ENCODE assay signal across 1 cellular context in the genomic region with DNA sequence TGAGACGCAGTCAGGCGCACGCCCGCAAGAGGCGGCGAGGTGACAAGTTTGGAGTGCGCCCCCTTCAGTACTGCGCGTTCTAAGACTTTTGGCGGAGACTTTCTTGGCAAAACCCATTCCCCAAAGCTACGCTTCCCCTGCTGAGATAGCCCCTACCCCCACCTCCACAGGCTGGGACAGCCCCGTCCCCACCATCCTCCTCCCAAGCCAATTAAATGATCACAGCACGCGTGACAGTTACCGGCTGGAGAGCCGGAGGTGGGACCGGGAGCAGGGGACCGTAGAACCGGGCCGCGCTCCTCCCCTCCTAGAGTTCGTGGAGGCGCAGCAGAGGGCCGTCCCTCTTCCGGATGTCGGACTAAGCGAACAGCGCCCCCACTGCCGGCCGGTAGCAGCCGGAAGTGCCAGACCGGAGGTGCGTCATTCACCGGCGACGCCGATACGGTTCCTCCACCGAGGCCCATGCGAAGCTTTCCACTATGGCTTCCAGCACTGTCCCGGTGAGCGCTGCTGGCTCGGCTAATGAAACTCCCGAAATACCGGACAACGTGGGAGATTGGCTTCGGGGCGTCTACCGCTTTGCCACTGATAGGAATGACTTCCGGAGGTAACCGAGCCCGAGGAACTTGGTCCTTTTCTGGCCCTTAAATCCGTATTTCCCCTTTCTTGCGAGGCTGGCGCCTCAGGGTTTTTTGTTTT.
TF ChIP-seq lines count a peak whose summit lies in the region.

A gene (plus strand): TSS at position 476 of the 699 bp plus-strand sequence. CDS start 4 bp downstream, at position 480.

TF ChIP-seq in K562, 482 proteins besides CTCF, POLR2A, EP300 and RAD21 (continued from another document and continues in another):
- TF ChIP-seq, protein P1, sequence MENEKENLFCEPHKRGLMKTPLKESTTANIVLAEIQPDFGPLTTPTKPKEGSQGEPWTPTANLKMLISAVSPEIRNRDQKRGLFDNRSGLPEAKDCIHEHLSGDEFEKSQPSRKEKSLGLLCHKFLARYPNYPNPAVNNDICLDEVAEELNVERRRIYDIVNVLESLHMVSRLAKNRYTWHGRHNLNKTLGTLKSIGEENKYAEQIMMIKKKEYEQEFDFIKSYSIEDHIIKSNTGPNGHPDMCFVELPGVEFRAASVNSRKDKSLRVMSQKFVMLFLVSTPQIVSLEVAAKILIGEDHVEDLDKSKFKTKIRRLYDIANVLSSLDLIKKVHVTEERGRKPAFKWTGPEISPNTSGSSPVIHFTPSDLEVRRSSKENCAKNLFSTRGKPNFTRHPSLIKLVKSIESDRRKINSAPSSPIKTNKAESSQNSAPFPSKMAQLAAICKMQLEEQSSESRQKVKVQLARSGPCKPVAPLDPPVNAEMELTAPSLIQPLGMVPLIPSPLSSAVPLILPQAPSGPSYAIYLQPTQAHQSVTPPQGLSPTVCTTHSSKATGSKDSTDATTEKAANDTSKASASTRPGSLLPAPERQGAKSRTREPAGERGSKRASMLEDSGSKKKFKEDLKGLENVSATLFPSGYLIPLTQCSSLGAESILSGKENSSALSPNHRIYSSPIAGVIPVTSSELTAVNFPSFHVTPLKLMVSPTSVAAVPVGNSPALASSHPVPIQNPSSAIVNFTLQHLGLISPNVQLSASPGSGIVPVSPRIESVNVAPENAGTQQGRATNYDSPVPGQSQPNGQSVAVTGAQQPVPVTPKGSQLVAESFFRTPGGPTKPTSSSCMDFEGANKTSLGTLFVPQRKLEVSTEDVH (IDR thresholded peaks at IDR 0.05; ENCODE audit: low read depth, partially characterized antibody): peak; percentile 95
- TF ChIP-seq ETV1 (tag; conservative IDR thresholded peaks at IDR 0.05; ENCODE audit: low read depth) (peak; percentile 99), SP2 (IDR thresholded peaks at IDR 0.05; ENCODE audit: extremely low read depth, low read depth, low read length, poor library complexity, severe bottlenecking) (peak; percentile 23), SMARCA5 (IDR thresholded peaks at IDR 0.05) (peak; percentile 52; the same call in 1 of the 2 replicates), YY1 (IDR thresholded peaks at IDR 0.05; ENCODE audit: borderline replicate concordance in 1 of 3, control insufficient read depth in 1 of 3, extremely low read depth in 1 of 3, insufficient read depth in 3 of 3, insufficient read length in 1 of 3, insufficient replicate concordance in 2 of 3, low read depth in 1 of 3, low read length in 2 of 3) (peak; percentile 86 to 99 (median 96)), TRIM28 (IDR thresholded peaks at IDR 0.05) (no peak), SMAD3 (CRISPR knock-in tag; conservative IDR thresholded peaks at IDR 0.05) (no peak; the same call in 1 of the 2 replicates), DMBX1 (CRISPR knock-in tag; IDR thresholded peaks at IDR 0.05; ENCODE audit: borderline replicate concordance) (no peak), ZKSCAN3 (CRISPR knock-in tag; IDR thresholded peaks at IDR 0.05) (no peak), ZNF41 (CRISPR knock-in tag; conservative IDR thresholded peaks at IDR 0.05) (no peak; the same call in 1 of the 2 replicates), ZNF3 (CRISPR knock-in tag; IDR thresholded peaks at IDR 0.05) (no peak), CAMTA2 (CRISPR knock-in tag; conservative IDR thresholded peaks at IDR 0.05) (0 out of 2 replicates have a peak, but pooled peaks have one; percentile 53), TFAM (CRISPR knock-in tag; conservative IDR thresholded peaks at IDR 0.05) (no peak), JUN (IDR thresholded peaks at IDR 0.05; ENCODE audit: borderline replicate concordance, low read depth, low read length) (peak; percentile 68; the same call in 1 of the 2 replicates), JUN (CRISPR knock-in tag; IDR thresholded peaks at IDR 0.05; ENCODE audit: borderline replicate concordance) (no peak; the same call in 1 of the 2 replicates), KDM1A (IDR thresholded peaks at IDR 0.05) (no peak), TSC22D4 (tag; IDR thresholded peaks at IDR 0.05) (no peak), ASH1L (IDR thresholded peaks at IDR 0.05; ENCODE audit: borderline replicate concordance, low read depth, partially characterized antibody) (peak; percentile 44), FOXA3 (CRISPR knock-in tag; conservative IDR thresholded peaks at IDR 0.05 in 1 of 2, IDR thresholded peaks at IDR 0.05 in 1 of 2) (no peak), DDX20 (tag; IDR thresholded peaks at IDR 0.05; ENCODE audit: low read depth) (no peak)
- TF ChIP-seq, protein P2, sequence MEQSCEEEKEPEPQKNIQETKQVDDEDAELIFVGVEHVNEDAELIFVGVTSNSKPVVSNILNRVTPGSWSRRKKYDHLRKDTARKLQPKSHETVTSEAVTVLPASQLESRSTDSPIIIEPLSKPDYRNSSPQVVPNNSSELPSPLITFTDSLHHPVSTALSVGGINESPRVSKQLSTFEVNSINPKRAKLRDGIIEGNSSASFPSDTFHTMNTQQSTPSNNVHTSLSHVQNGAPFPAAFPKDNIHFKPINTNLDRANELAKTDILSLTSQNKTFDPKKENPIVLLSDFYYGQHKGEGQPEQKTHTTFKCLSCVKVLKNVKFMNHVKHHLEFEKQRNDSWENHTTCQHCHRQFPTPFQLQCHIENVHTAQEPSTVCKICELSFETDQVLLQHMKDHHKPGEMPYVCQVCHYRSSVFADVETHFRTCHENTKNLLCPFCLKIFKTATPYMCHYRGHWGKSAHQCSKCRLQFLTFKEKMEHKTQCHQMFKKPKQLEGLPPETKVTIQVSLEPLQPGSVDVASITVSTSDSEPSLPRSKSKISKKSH (CRISPR knock-in tag; IDR thresholded peaks at IDR 0.05): no peak
- TF ChIP-seq, protein P3, sequence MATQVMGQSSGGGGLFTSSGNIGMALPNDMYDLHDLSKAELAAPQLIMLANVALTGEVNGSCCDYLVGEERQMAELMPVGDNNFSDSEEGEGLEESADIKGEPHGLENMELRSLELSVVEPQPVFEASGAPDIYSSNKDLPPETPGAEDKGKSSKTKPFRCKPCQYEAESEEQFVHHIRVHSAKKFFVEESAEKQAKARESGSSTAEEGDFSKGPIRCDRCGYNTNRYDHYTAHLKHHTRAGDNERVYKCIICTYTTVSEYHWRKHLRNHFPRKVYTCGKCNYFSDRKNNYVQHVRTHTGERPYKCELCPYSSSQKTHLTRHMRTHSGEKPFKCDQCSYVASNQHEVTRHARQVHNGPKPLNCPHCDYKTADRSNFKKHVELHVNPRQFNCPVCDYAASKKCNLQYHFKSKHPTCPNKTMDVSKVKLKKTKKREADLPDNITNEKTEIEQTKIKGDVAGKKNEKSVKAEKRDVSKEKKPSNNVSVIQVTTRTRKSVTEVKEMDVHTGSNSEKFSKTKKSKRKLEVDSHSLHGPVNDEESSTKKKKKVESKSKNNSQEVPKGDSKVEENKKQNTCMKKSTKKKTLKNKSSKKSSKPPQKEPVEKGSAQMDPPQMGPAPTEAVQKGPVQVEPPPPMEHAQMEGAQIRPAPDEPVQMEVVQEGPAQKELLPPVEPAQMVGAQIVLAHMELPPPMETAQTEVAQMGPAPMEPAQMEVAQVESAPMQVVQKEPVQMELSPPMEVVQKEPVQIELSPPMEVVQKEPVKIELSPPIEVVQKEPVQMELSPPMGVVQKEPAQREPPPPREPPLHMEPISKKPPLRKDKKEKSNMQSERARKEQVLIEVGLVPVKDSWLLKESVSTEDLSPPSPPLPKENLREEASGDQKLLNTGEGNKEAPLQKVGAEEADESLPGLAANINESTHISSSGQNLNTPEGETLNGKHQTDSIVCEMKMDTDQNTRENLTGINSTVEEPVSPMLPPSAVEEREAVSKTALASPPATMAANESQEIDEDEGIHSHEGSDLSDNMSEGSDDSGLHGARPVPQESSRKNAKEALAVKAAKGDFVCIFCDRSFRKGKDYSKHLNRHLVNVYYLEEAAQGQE (CRISPR knock-in tag; IDR thresholded peaks at IDR 0.05; ENCODE audit: low read depth): peak; percentile 38; the same call in 1 of the 2 replicates
- TF ChIP-seq, protein P4, sequence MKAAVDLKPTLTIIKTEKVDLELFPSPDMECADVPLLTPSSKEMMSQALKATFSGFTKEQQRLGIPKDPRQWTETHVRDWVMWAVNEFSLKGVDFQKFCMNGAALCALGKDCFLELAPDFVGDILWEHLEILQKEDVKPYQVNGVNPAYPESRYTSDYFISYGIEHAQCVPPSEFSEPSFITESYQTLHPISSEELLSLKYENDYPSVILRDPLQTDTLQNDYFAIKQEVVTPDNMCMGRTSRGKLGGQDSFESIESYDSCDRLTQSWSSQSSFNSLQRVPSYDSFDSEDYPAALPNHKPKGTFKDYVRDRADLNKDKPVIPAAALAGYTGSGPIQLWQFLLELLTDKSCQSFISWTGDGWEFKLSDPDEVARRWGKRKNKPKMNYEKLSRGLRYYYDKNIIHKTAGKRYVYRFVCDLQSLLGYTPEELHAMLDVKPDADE (conservative IDR thresholded peaks at IDR 0.05; ENCODE audit: control insufficient read depth, low read depth, low read length): peak; percentile 87
- TF ChIP-seq, protein P5, sequence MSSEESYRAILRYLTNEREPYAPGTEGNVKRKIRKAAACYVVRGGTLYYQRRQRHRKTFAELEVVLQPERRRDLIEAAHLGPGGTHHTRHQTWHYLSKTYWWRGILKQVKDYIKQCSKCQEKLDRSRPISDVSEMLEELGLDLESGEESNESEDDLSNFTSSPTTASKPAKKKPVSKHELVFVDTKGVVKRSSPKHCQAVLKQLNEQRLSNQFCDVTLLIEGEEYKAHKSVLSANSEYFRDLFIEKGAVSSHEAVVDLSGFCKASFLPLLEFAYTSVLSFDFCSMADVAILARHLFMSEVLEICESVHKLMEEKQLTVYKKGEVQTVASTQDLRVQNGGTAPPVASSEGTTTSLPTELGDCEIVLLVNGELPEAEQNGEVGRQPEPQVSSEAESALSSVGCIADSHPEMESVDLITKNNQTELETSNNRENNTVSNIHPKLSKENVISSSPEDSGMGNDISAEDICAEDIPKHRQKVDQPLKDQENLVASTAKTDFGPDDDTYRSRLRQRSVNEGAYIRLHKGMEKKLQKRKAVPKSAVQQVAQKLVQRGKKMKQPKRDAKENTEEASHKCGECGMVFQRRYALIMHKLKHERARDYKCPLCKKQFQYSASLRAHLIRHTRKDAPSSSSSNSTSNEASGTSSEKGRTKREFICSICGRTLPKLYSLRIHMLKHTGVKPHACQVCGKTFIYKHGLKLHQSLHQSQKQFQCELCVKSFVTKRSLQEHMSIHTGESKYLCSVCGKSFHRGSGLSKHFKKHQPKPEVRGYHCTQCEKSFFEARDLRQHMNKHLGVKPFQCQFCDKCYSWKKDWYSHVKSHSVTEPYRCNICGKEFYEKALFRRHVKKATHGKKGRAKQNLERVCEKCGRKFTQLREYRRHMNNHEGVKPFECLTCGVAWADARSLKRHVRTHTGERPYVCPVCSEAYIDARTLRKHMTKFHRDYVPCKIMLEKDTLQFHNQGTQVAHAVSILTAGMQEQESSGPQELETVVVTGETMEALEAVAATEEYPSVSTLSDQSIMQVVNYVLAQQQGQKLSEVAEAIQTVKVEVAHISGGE (CRISPR knock-in tag; IDR thresholded peaks at IDR 0.05): peak in 2 of 3 experiments; percentile 69 to 92; a peak in 4 of 6 replicates
- TF ChIP-seq, protein P6, sequence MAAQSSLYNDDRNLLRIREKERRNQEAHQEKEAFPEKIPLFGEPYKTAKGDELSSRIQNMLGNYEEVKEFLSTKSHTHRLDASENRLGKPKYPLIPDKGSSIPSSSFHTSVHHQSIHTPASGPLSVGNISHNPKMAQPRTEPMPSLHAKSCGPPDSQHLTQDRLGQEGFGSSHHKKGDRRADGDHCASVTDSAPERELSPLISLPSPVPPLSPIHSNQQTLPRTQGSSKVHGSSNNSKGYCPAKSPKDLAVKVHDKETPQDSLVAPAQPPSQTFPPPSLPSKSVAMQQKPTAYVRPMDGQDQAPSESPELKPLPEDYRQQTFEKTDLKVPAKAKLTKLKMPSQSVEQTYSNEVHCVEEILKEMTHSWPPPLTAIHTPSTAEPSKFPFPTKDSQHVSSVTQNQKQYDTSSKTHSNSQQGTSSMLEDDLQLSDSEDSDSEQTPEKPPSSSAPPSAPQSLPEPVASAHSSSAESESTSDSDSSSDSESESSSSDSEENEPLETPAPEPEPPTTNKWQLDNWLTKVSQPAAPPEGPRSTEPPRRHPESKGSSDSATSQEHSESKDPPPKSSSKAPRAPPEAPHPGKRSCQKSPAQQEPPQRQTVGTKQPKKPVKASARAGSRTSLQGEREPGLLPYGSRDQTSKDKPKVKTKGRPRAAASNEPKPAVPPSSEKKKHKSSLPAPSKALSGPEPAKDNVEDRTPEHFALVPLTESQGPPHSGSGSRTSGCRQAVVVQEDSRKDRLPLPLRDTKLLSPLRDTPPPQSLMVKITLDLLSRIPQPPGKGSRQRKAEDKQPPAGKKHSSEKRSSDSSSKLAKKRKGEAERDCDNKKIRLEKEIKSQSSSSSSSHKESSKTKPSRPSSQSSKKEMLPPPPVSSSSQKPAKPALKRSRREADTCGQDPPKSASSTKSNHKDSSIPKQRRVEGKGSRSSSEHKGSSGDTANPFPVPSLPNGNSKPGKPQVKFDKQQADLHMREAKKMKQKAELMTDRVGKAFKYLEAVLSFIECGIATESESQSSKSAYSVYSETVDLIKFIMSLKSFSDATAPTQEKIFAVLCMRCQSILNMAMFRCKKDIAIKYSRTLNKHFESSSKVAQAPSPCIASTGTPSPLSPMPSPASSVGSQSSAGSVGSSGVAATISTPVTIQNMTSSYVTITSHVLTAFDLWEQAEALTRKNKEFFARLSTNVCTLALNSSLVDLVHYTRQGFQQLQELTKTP (IDR thresholded peaks at IDR 0.05; ENCODE audit: low read depth in 1 of 2, partially characterized antibody in 2 of 2): peak in 1 of 2 experiments; percentile 63
